ENCODE assay signal across 8 cellular contexts in genomic region chr2:202911203-202911512, GRCh38. TPM values are rescaled to one million over a fixed set of nuclear protein-coding genes. Genes with fewer than 3 reads are reported as not detected.
DNase-seq lines count a peak whose midpoint lies in the region; ATAC-seq and TF ChIP-seq lines count a peak whose summit lies in the region.

No MANE protein-coding gene starts in this region.

- intact Hi-C loops in heart right ventricle (cut with DNase I), result loop anchor here in 2 of 10 donors (2.0 to 10.0 kb wide), 3 partner anchors 101 to 328 kb away; partner anchors contain the start of genes NBEAL1 (in 2 of the 2) and CYP20A1 (in 1 of the 2)
- intact Hi-C loops in spleen (cut with DNase I; ENCODE audit: low total_unique reads), result no loop called here

- H3K9me3 ChIP-seq in heart right ventricle, result no peaks in the 10 kb centered on the region
- H3K9me3 ChIP-seq in spleen, result no peaks in the 10 kb centered on the region

- 0% methylated on average over 8 of the region's 8 CpGs for WGBS in heart right ventricle, 2 donors
- WGBS in spleen, 5 donors, result 0% methylated on average over 8 of the region's 8 CpGs

- CTCF ChIA-PET in T-cell (lab: Charles Lee), result interaction anchor here in 1 of 2 donors (0.9 to 1.9 kb wide), 4 partner anchors 40 to 328 kb away, joined by 3 to 9 read pairs (median 6); partner anchors contain the start of gene CYP20A1

- peaks cover 2 to 29% (median 18%) of the 10 kb centered on the region in 9 donors for H3K4me1 ChIP-seq in heart right ventricle
- H3K4me1 ChIP-seq in spleen, result peaks cover 11 to 40% (median 32%) of the 10 kb centered on the region in 6 donors

- POLR2A ChIA-PET in T-cell (lab: Charles Lee), result interaction anchor here in 1 of 2 donors (0.5 to 1.3 kb wide), 5 partner anchors 103 to 330 kb away, joined by 3 to 6 read pairs (median 4); partner anchors contain the start of genes CYP20A1 and NBEAL1

- peaks cover 0 to 16% (median 0%) of the 10 kb centered on the region in 9 donors for H3K36me3 ChIP-seq in heart right ventricle
- peaks cover 0 to 16% (median 2%) of the 10 kb centered on the region in 6 donors for H3K36me3 ChIP-seq in spleen

- H3K27ac ChIP-seq in 22Rv1, result peak overlapping the region; percentile 97
- H3K27ac ChIP-seq in heart right ventricle, result peak overlapping the region in 9 of 10 donors; percentile 68 to 95 (median 91)
- H3K27ac ChIP-seq in spleen, result peak overlapping the region; percentile 81 to 96 (median 92)

- H3K4me1 Mint-ChIP-seq in T-cell, result peaks cover 37 to 46% (median 42%) of the 10 kb centered on the region in 3 donors

- peak overlapping the region; percentile 98 to 99 for H3K27ac Mint-ChIP-seq in T-cell

- DNase-seq in T-cell, result no peak
- DNase-seq in heart right ventricle, result no peak
- DNase-seq in spleen, result no peak
- DNase-seq in amniotic stem cell (lab: John Stamatoyannopoulos, UW), result no peak
- no peak for DNase-seq in NCI-H146 (lab: John Stamatoyannopoulos, UW)

- H3K4me3 ChIP-seq in heart right ventricle, result peak overlapping the region; percentile 48 to 88 (median 78)
- peak overlapping the region; percentile 65 to 92 (median 76) for H3K4me3 ChIP-seq in spleen

- H3K9me3 Mint-ChIP-seq in T-cell, result no peaks in the 10 kb centered on the region

- H3K27me3 Mint-ChIP-seq in T-cell, result no peaks in the 10 kb centered on the region

- no peak for TF ChIP-seq POLR2A in spleen (IDR thresholded peaks at IDR 0.05)

- H3K27me3 ChIP-seq in heart right ventricle, result no peaks in the 10 kb centered on the region
- H3K27me3 ChIP-seq in spleen (replicated peaks in 1 of 7), result no peaks in the 10 kb centered on the region

- peak overlapping the region; percentile 92 to 99 (median 96) for H3K4me3 Mint-ChIP-seq in T-cell

- peaks cover 3% of the 10 kb centered on the region for H3K36me3 Mint-ChIP-seq in T-cell

- ATAC-seq in GM21529 (IDR thresholded peaks at IDR 0.05; ENCODE audit: unreplicated experiment) (peak; percentile 15), T-cell (replicated peaks in 1 of 4) (peak in 1 of 4 experiments; percentile 12), heart right ventricle (no peak), HG03571 (IDR thresholded peaks at IDR 0.05; ENCODE audit: unreplicated experiment) (no peak)

- TF ChIP-seq CTCF in 22Rv1 (IDR thresholded peaks at IDR 0.05) (no peak), heart right ventricle (IDR thresholded peaks at IDR 0.05) (no peak), spleen (IDR thresholded peaks at IDR 0.05 in 8 of 11, conservative IDR thresholded peaks at IDR 0.05 in 3 of 11) (no peak)

RNA-seq across cellular contexts. Expression of gene WDR12, which starts 0.3 kb away (rescaled TPM):
- total RNA-seq in T-cell (10 to 100 TPM; 10.3 to 34.5 (median 27.5) TPM), heart right ventricle (10 to 100 TPM; 32.1 to 52.6 (median 45.8) TPM), spleen (10 to 100 TPM; 17.9 to 33.1 (median 21.9) TPM)
- polyA plus RNA-seq in heart right ventricle (10 to 100 TPM; 15.4 to 28.2 TPM), spleen (10 to 100 TPM; 17.2 to 18.0 (median 17.7) TPM)

RNA-seq across cellular contexts. Expression of gene CARF, which starts 0.9 kb away (rescaled TPM):
- total RNA-seq in T-cell (10 to 100 TPM; 13.3 to 20.9 (median 17.0) TPM), heart right ventricle (10 to 100 TPM in 2 of 10 donors, 1 to 10 TPM in 8; 5.0 to 10.2 (median 8.4) TPM), spleen (10 to 100 TPM in 6 of 7 donors, 1 to 10 TPM in 1; 9.6 to 21.7 (median 16.7) TPM)
- polyA plus RNA-seq in heart right ventricle (1 to 10 TPM in 1 of 2 donors, under 1 TPM in 1; 0.75 to 2.8 TPM), spleen (1 to 10 TPM; 2.9 to 3.2 (median 3.0) TPM)

RNA-seq across cellular contexts. Expression of gene ICA1L, which starts 39.6 kb away (rescaled TPM):
- total RNA-seq in T-cell (1 to 10 TPM; 2.0 to 4.3 (median 2.5) TPM), heart right ventricle (10 to 100 TPM in 2 of 10 donors, 1 to 10 TPM in 8; 4.9 to 12.1 (median 7.1) TPM), spleen (1 to 10 TPM; 1.2 to 6.7 (median 3.5) TPM)
- polyA plus RNA-seq in heart right ventricle (1 to 10 TPM in 1 of 2 donors, under 1 TPM in 1; 0.81 to 4.3 TPM), spleen (1 to 10 TPM in 2 of 3 donors, under 1 TPM in 1; 0.67 to 1.2 (median 1.0) TPM)
